8 cellular contexts compared by ENCODE assay signal in genomic region chr2:143686585-143687164, GRCh38.
A peak's percentile ranks its signal among the peaks of the same experiment; 100 is the strongest.
DNase-seq lines count a peak whose midpoint lies in the region; ATAC-seq, FAIRE-seq and TF ChIP-seq lines count a peak whose summit lies in the region.

No MANE protein-coding gene starts in this region.

- H3K27ac Mint-ChIP-seq in WTC11 = no peak overlapping the region
- H3K27ac Mint-ChIP-seq in immature natural killer cell = peak overlapping the region in 1 of 6 donors; percentile 51

- CTCF ChIA-PET in WTC11 (lab: Charles Lee) = interaction anchor here (0.9 to 1.0 kb wide), 3 partner anchors 14 to 85 kb away, joined by 3 to 5 read pairs (median 4); no protein-coding TSS in a partner anchor

- no peaks in the 10 kb centered on the region for H3K36me3 Mint-ChIP-seq in WTC11
- H3K36me3 Mint-ChIP-seq in immature natural killer cell = peaks cover 0 to 5% (median 3%) of the 10 kb centered on the region in 3 donors

- POLR2A ChIA-PET in WTC11 (lab: Charles Lee) = no interaction called here

- peak; percentile 49 for DNase-seq in SKM-1 treated with dmso at 0.1 percent for 144 hours (lab: John Stamatoyannopoulos, UW; ENCODE audit: unreplicated experiment)
- no peak for DNase-seq in SKM-1 (lab: John Stamatoyannopoulos, UW; ENCODE audit: unreplicated experiment)
- peak; percentile 30 for DNase-seq in HTR-8/SVneo (ENCODE audit: insufficient read length, low spot score)
- DNase-seq in WTC11 (ENCODE audit: low spot score) = no peak
- DNase-seq in immature natural killer cell = peak in 2 of 3 donors; percentile 9 to 11
- DNase-seq in activated CD4-positive, alpha-beta T cell treated with anti-CD3 and anti-CD28 coated beads, Interleukin-2, amount 50 U/mL, for 4 hours = no peak
- no peak for DNase-seq in NCI-H510A (lab: John Stamatoyannopoulos, UW)

- H3K4me1 Mint-ChIP-seq in WTC11 (peaks cover 55% of the 10 kb centered on the region), immature natural killer cell (peaks cover 11 to 31% of the 10 kb centered on the region in 2 donors)

- H3K27me3 Mint-ChIP-seq in WTC11 (ENCODE audit: low read depth) (no peaks in the 10 kb centered on the region), immature natural killer cell (ENCODE audit: low read depth in 3 of 3) (peaks cover 0 to 2% (median 0%) of the 10 kb centered on the region in 3 donors)

- H3K9me3 Mint-ChIP-seq in WTC11 = no peaks in the 10 kb centered on the region
- H3K9me3 Mint-ChIP-seq in immature natural killer cell = no peaks in the 10 kb centered on the region

- peak; percentile 48 for TF ChIP-seq CTCF in WTC11 (IDR thresholded peaks at IDR 0.05)

- H3K4me3 Mint-ChIP-seq in WTC11 (no peak overlapping the region), immature natural killer cell (no peak overlapping the region)

- ATAC-seq in WTC11 (peak; percentile 48; the same call in 1 of the 2 replicates), GM18520 (IDR thresholded peaks at IDR 0.05; ENCODE audit: unreplicated experiment) (no peak)

- FAIRE-seq in HTR-8/SVneo (lab: Jason Lieb, UNC) = no peak

TF ChIP-seq in WTC11, 78 proteins besides CTCF, POLR2A, EP300 and RAD21 (continues in another document):
- TF ChIP-seq ZNF281 (CRISPR knock-in tag; IDR thresholded peaks at IDR 0.05) (no peak), ZNF232 (CRISPR knock-in tag; IDR thresholded peaks at IDR 0.05) (no peak), NFE2L1 (CRISPR knock-in tag; IDR thresholded peaks at IDR 0.05) (no peak), GABPB1 (CRISPR knock-in tag; IDR thresholded peaks at IDR 0.05) (no peak), ZNF532 (CRISPR knock-in tag; IDR thresholded peaks at IDR 0.05; ENCODE audit: borderline replicate concordance) (no peak), ZNF121 (CRISPR knock-in tag; IDR thresholded peaks at IDR 0.05) (no peak), PRDM15 (CRISPR knock-in tag; IDR thresholded peaks at IDR 0.05) (no peak), CREB1 (CRISPR knock-in tag; IDR thresholded peaks at IDR 0.05) (no peak), AFF4 (CRISPR knock-in tag; IDR thresholded peaks at IDR 0.05; ENCODE audit: borderline replicate concordance) (no peak)

Comparison
In these comparisons a context has a peak if more than half of its experiments do, and no peak if none do; other contexts are left out.
1. DNase-seq: peak in SKM-1 treated with dmso at 0.1 percent for 144 hours (single experiment), HTR-8/SVneo (single experiment) and immature natural killer cell (2 of 3); none in SKM-1 (single experiment), WTC11 (single experiment), activated CD4-positive, alpha-beta T cell treated with anti-CD3 and anti-CD28 coated beads, Interleukin-2, amount 50 U/mL, for 4 hours (0 of 2) and NCI-H510A (single experiment).